Comparison of ENCODE assay signal across 26 cellular contexts in genomic region chr3:34019158-34019557, GRCh38.
"Had no signal": no experiment of that assay in that cellular context is flagged by ENCODE, and none has a peak within 500 bp of the region (broad histone marks: within the 10 kb centered on the region; RNA-seq: fewer than 3 reads in every experiment).

No MANE protein-coding gene starts in this region.

- H2AFZ ChIP-seq: hepatocyte had no signal

- H3K27ac ChIP-seq: dorsolateral prefrontal cortex, epithelial cell of prostate, gastrocnemius medialis, heart left ventricle, hepatocyte, ovary, psoas muscle, skin epidermis, spleen, thoracic aorta, tibial nerve, upper lobe of left lung had no signal

- H3K36me3 Mint-ChIP-seq: memory B cell; natural killer cell; stimulated activated memory B cell treated with anti-CD40 and anti-IgM and Interleukin-4, amounts not matched to agents 10 μg/mL and 1 μg/mL and 100 μg/mL, for 72 hours had no signal

- H3K79me2 ChIP-seq: hepatocyte had no signal

- H3K27me3 ChIP-seq: dorsolateral prefrontal cortex, gastrocnemius medialis, heart left ventricle, hepatocyte, ovary, spleen, tibial nerve, upper lobe of left lung had no signal

- DNase-seq: dorsolateral prefrontal cortex; effector CD4-positive, alpha-beta T cell; foreskin fibroblast; gastrocnemius medialis; heart left ventricle; kidney; natural killer cell; occipital lobe; ovary; posterior cingulate gyrus; psoas muscle; right cardiac atrium; spleen; stimulated activated CD4-positive, alpha-beta T cell treated with anti-CD3 and anti-CD28 coated beads, Interleukin-4, amount 100 ng/mL, for 4 hours; stimulated activated naive CD8-positive, alpha-beta T cell treated with anti-CD3 and anti-CD28 coated beads, Interleukin-15, Interleukin-2, amounts not matched to agents 100 U/mL and 50 U/mL, for 24 hours; upper lobe of left lung had no signal

- H3K27ac Mint-ChIP-seq: memory B cell; stimulated activated memory B cell treated with anti-CD40 and anti-IgM and Interleukin-4, amounts not matched to agents 10 μg/mL and 1 μg/mL and 100 μg/mL, for 72 hours had no signal

- H3K9me3 ChIP-seq: gastrocnemius medialis, heart left ventricle, ovary, psoas muscle, spleen, thoracic aorta, tibial nerve, upper lobe of left lung had no signal

- H3K9me3 Mint-ChIP-seq: memory B cell; natural killer cell; stimulated activated memory B cell treated with anti-CD40 and anti-IgM and Interleukin-4, amounts not matched to agents 10 μg/mL and 1 μg/mL and 100 μg/mL, for 72 hours had no signal

- H3K36me3 ChIP-seq: gastrocnemius medialis, heart left ventricle, ovary, spleen, thoracic aorta, tibial nerve, upper lobe of left lung had no signal

- H3K4me1 ChIP-seq: gastrocnemius medialis, psoas muscle, tibial nerve had no signal

- H3K4me3 ChIP-seq: dorsolateral prefrontal cortex, gastrocnemius medialis, heart left ventricle, hepatocyte, lung, ovary, psoas muscle, skin epidermis, spleen, thoracic aorta, tibial nerve, upper lobe of left lung had no signal

- H3K4me3 Mint-ChIP-seq: memory B cell; natural killer cell; stimulated activated memory B cell treated with anti-CD40 and anti-IgM and Interleukin-4, amounts not matched to agents 10 μg/mL and 1 μg/mL and 100 μg/mL, for 72 hours had no signal

- ATAC-seq: esophagus mucosa; gastrocnemius medialis; heart left ventricle; left lobe of liver; natural killer cell; psoas muscle; right cardiac atrium; stimulated activated memory B cell treated with anti-CD40 and anti-IgM and Interleukin-4, amounts not matched to agents 10 μg/mL and 1 μg/mL and 100 μg/mL, for 72 hours; stimulated activated naive CD8-positive, alpha-beta T cell treated with anti-CD3 and anti-CD28 coated beads, Interleukin-15, Interleukin-2, amounts not matched to agents 100 U/mL and 50 U/mL, for 24 hours had no signal

- H3K4me2 ChIP-seq: hepatocyte had no signal
